2 cellular contexts compared by ENCODE assay signal in the genomic region with DNA sequence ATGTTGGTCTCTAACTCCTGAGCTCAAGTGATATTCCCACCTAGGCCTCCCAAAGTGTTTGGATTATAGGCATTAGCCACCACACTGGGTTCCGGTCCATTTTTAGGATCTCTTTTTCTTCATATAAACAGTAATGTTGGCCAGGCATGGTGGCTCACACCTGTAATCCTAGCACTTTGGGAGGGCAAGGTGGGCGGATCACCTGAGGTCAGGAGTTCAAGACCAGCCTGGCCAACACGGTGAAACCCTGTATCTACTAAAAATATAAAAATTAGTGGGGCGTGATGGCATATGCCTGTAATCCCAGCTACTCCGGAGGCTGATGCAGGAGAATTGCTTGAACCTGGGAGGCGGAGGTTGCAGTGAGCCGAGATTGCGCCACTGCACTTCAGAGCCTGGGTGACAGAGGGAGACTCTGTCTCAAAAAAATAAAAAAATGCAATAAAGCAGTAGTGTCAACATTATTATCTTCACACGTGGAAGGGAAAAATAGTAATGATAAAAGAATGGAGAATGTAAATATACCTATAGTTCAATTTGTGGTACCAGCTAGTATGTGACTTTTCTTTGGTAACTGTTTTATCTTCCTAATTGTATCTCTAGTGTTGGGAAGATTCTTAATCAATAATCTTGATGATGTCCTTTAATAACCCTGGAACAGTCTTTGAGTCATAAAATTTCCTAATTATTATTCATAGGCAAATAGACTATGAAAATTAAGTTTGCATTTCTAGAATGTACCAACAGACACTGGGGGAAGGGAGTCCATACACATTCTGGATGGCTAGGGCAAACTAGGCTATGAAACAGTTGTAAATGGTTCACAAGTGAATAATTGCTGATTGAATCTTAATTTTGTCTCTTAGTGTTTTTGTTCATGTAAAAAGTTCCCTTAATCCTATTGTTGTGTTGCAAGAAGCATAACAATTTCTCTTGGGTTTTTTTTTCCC.
TF ChIP-seq lines count a peak whose summit lies in the region.

No MANE protein-coding gene starts in this region.

TF ChIP-seq in HepG2, 621 proteins besides CTCF, POLR2A, EP300 and RAD21 (continued from another document and continues in another):
- TF ChIP-seq, protein P1, sequence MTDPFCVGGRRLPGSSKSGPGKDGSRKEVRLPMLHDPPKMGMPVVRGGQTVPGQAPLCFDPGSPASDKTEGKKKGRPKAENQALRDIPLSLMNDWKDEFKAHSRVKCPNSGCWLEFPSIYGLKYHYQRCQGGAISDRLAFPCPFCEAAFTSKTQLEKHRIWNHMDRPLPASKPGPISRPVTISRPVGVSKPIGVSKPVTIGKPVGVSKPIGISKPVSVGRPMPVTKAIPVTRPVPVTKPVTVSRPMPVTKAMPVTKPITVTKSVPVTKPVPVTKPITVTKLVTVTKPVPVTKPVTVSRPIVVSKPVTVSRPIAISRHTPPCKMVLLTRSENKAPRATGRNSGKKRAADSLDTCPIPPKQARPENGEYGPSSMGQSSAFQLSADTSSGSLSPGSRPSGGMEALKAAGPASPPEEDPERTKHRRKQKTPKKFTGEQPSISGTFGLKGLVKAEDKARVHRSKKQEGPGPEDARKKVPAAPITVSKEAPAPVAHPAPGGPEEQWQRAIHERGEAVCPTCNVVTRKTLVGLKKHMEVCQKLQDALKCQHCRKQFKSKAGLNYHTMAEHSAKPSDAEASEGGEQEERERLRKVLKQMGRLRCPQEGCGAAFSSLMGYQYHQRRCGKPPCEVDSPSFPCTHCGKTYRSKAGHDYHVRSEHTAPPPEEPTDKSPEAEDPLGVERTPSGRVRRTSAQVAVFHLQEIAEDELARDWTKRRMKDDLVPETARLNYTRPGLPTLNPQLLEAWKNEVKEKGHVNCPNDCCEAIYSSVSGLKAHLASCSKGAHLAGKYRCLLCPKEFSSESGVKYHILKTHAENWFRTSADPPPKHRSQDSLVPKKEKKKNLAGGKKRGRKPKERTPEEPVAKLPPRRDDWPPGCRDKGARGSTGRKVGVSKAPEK (CRISPR knock-in tag; IDR thresholded peaks at IDR 0.05; ENCODE audit: borderline replicate concordance) = no peak
- TF ChIP-seq, protein P2, sequence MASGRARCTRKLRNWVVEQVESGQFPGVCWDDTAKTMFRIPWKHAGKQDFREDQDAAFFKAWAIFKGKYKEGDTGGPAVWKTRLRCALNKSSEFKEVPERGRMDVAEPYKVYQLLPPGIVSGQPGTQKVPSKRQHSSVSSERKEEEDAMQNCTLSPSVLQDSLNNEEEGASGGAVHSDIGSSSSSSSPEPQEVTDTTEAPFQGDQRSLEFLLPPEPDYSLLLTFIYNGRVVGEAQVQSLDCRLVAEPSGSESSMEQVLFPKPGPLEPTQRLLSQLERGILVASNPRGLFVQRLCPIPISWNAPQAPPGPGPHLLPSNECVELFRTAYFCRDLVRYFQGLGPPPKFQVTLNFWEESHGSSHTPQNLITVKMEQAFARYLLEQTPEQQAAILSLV (CRISPR knock-in tag; IDR thresholded peaks at IDR 0.05; ENCODE audit: borderline replicate concordance) = no peak
- TF ChIP-seq ZNF83 (CRISPR knock-in tag; IDR thresholded peaks at IDR 0.05; ENCODE audit: borderline replicate concordance) = no peak
- TF ChIP-seq, protein P3, sequence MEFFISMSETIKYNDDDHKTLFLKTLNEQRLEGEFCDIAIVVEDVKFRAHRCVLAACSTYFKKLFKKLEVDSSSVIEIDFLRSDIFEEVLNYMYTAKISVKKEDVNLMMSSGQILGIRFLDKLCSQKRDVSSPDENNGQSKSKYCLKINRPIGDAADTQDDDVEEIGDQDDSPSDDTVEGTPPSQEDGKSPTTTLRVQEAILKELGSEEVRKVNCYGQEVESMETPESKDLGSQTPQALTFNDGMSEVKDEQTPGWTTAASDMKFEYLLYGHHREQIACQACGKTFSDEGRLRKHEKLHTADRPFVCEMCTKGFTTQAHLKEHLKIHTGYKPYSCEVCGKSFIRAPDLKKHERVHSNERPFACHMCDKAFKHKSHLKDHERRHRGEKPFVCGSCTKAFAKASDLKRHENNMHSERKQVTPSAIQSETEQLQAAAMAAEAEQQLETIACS (CRISPR knock-in tag; IDR thresholded peaks at IDR 0.05) = 0 out of 2 replicates have a peak, but pooled peaks have one; percentile 34
- TF ChIP-seq ZNF207 (IDR thresholded peaks at IDR 0.05; ENCODE audit: borderline replicate concordance) = no peak
- TF ChIP-seq ADNP (CRISPR knock-in tag; IDR thresholded peaks at IDR 0.05) = no peak
- TF ChIP-seq ZNF235 (CRISPR knock-in tag; IDR thresholded peaks at IDR 0.05; ENCODE audit: borderline replicate concordance) = no peak
- no peak for TF ChIP-seq RFX5 (IDR thresholded peaks at IDR 0.05; ENCODE audit: low read depth, low read length)
- TF ChIP-seq FIP1L1 (IDR thresholded peaks at IDR 0.05; ENCODE audit: borderline replicate concordance, insufficient read depth, low read depth, low read length) = no peak
- no peak for TF ChIP-seq NKX3-1 (CRISPR knock-in tag; IDR thresholded peaks at IDR 0.05)
- no peak for TF ChIP-seq ZNF558 (CRISPR knock-in tag; IDR thresholded peaks at IDR 0.05; ENCODE audit: borderline replicate concordance)
- no peak for TF ChIP-seq SRSF1 (optimal IDR thresholded peaks at IDR 0.05; ENCODE audit: low read depth, low read length)
- no peak for TF ChIP-seq ZNF747 (CRISPR knock-in tag; IDR thresholded peaks at IDR 0.05; ENCODE audit: borderline replicate concordance)
- no peak for TF ChIP-seq ZNF33B (CRISPR knock-in tag; IDR thresholded peaks at IDR 0.05)
- TF ChIP-seq ZNF879 (CRISPR knock-in tag; IDR thresholded peaks at IDR 0.05) = no peak
- no peak for TF ChIP-seq SOX5 (CRISPR knock-in tag; IDR thresholded peaks at IDR 0.05; ENCODE audit: borderline replicate concordance)
- TF ChIP-seq ISL2 (CRISPR knock-in tag; IDR thresholded peaks at IDR 0.05) = peak; percentile 65
- TF ChIP-seq, protein P4, sequence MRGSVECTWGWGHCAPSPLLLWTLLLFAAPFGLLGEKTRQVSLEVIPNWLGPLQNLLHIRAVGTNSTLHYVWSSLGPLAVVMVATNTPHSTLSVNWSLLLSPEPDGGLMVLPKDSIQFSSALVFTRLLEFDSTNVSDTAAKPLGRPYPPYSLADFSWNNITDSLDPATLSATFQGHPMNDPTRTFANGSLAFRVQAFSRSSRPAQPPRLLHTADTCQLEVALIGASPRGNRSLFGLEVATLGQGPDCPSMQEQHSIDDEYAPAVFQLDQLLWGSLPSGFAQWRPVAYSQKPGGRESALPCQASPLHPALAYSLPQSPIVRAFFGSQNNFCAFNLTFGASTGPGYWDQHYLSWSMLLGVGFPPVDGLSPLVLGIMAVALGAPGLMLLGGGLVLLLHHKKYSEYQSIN (CRISPR knock-in tag; IDR thresholded peaks at IDR 0.05; ENCODE audit: borderline replicate concordance) = no peak

TF ChIP-seq in K562, 482 proteins besides CTCF, POLR2A, EP300 and RAD21 (continued from another document):
- TF ChIP-seq, protein P5, sequence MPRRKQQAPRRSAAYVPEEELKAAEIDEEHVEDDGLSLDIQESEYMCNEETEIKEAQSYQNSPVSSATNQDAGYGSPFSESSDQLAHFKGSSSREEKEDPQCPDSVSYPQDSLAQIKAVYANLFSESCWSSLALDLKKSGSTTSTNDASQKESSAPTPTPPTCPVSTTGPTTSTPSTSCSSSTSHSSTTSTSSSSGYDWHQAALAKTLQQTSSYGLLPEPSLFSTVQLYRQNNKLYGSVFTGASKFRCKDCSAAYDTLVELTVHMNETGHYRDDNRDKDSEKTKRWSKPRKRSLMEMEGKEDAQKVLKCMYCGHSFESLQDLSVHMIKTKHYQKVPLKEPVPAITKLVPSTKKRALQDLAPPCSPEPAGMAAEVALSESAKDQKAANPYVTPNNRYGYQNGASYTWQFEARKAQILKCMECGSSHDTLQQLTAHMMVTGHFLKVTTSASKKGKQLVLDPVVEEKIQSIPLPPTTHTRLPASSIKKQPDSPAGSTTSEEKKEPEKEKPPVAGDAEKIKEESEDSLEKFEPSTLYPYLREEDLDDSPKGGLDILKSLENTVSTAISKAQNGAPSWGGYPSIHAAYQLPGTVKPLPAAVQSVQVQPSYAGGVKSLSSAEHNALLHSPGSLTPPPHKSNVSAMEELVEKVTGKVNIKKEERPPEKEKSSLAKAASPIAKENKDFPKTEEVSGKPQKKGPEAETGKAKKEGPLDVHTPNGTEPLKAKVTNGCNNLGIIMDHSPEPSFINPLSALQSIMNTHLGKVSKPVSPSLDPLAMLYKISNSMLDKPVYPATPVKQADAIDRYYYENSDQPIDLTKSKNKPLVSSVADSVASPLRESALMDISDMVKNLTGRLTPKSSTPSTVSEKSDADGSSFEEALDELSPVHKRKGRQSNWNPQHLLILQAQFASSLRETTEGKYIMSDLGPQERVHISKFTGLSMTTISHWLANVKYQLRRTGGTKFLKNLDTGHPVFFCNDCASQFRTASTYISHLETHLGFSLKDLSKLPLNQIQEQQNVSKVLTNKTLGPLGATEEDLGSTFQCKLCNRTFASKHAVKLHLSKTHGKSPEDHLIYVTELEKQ (CRISPR knock-in tag; IDR thresholded peaks at IDR 0.05) = no peak
- TF ChIP-seq NRF1 (conservative IDR thresholded peaks at IDR 0.05 in 1 of 2, IDR thresholded peaks at IDR 0.05 in 1 of 2) (no peak), SP1 (CRISPR knock-in tag; IDR thresholded peaks at IDR 0.05) (no peak), HCFC1 (IDR thresholded peaks at IDR 0.05; ENCODE audit: low read depth, low read length) (no peak), KDM1A (IDR thresholded peaks at IDR 0.05) (0 out of 4 replicates have a peak, but pooled peaks of 1 of the 2 experiments have one; percentile 20), ZNF324 (CRISPR knock-in tag; IDR thresholded peaks at IDR 0.05) (no peak), SIRT6 (IDR thresholded peaks at IDR 0.05; ENCODE audit: low read depth, low read length) (no peak), ZNF445 (CRISPR knock-in tag; IDR thresholded peaks at IDR 0.05; ENCODE audit: low read depth) (no peak), POLR2B (IDR thresholded peaks at IDR 0.05; ENCODE audit: low read depth, partially characterized antibody) (no peak), CBX5 (IDR thresholded peaks at IDR 0.05; ENCODE audit: borderline replicate concordance, low read depth) (no peak), ARID1B (IDR thresholded peaks at IDR 0.05) (0 out of 2 replicates have a peak, but pooled peaks have one; percentile 10), ZNF253 (CRISPR knock-in tag; conservative IDR thresholded peaks at IDR 0.05) (no peak), ZNF766 (CRISPR knock-in tag; conservative IDR thresholded peaks at IDR 0.05) (no peak), ZNF707 (CRISPR knock-in tag; conservative IDR thresholded peaks at IDR 0.05) (no peak), NONO (IDR thresholded peaks at IDR 0.05; ENCODE audit: low read depth in 2 of 2, low read length in 1 of 2) (no peak)
- TF ChIP-seq, protein P6, sequence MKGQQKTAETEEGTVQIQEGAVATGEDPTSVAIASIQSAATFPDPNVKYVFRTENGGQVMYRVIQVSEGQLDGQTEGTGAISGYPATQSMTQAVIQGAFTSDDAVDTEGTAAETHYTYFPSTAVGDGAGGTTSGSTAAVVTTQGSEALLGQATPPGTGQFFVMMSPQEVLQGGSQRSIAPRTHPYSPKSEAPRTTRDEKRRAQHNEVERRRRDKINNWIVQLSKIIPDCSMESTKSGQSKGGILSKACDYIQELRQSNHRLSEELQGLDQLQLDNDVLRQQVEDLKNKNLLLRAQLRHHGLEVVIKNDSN (CRISPR knock-in tag; IDR thresholded peaks at IDR 0.05) = no peak
- TF ChIP-seq, protein P7, sequence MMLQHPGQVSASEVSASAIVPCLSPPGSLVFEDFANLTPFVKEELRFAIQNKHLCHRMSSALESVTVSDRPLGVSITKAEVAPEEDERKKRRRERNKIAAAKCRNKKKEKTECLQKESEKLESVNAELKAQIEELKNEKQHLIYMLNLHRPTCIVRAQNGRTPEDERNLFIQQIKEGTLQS (IDR thresholded peaks at IDR 0.05) = no peak
- TF ChIP-seq, protein P7 (CRISPR knock-in tag; conservative IDR thresholded peaks at IDR 0.05) = no peak
- TF ChIP-seq, protein P8, sequence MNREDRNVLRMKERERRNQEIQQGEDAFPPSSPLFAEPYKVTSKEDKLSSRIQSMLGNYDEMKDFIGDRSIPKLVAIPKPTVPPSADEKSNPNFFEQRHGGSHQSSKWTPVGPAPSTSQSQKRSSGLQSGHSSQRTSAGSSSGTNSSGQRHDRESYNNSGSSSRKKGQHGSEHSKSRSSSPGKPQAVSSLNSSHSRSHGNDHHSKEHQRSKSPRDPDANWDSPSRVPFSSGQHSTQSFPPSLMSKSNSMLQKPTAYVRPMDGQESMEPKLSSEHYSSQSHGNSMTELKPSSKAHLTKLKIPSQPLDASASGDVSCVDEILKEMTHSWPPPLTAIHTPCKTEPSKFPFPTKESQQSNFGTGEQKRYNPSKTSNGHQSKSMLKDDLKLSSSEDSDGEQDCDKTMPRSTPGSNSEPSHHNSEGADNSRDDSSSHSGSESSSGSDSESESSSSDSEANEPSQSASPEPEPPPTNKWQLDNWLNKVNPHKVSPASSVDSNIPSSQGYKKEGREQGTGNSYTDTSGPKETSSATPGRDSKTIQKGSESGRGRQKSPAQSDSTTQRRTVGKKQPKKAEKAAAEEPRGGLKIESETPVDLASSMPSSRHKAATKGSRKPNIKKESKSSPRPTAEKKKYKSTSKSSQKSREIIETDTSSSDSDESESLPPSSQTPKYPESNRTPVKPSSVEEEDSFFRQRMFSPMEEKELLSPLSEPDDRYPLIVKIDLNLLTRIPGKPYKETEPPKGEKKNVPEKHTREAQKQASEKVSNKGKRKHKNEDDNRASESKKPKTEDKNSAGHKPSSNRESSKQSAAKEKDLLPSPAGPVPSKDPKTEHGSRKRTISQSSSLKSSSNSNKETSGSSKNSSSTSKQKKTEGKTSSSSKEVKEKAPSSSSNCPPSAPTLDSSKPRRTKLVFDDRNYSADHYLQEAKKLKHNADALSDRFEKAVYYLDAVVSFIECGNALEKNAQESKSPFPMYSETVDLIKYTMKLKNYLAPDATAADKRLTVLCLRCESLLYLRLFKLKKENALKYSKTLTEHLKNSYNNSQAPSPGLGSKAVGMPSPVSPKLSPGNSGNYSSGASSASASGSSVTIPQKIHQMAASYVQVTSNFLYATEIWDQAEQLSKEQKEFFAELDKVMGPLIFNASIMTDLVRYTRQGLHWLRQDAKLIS (CRISPR knock-in tag; IDR thresholded peaks at IDR 0.05) = no peak
- TF ChIP-seq, protein P9, sequence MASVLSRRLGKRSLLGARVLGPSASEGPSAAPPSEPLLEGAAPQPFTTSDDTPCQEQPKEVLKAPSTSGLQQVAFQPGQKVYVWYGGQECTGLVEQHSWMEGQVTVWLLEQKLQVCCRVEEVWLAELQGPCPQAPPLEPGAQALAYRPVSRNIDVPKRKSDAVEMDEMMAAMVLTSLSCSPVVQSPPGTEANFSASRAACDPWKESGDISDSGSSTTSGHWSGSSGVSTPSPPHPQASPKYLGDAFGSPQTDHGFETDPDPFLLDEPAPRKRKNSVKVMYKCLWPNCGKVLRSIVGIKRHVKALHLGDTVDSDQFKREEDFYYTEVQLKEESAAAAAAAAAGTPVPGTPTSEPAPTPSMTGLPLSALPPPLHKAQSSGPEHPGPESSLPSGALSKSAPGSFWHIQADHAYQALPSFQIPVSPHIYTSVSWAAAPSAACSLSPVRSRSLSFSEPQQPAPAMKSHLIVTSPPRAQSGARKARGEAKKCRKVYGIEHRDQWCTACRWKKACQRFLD (CRISPR knock-in tag; IDR thresholded peaks at IDR 0.05) = no peak
- TF ChIP-seq, protein P10, sequence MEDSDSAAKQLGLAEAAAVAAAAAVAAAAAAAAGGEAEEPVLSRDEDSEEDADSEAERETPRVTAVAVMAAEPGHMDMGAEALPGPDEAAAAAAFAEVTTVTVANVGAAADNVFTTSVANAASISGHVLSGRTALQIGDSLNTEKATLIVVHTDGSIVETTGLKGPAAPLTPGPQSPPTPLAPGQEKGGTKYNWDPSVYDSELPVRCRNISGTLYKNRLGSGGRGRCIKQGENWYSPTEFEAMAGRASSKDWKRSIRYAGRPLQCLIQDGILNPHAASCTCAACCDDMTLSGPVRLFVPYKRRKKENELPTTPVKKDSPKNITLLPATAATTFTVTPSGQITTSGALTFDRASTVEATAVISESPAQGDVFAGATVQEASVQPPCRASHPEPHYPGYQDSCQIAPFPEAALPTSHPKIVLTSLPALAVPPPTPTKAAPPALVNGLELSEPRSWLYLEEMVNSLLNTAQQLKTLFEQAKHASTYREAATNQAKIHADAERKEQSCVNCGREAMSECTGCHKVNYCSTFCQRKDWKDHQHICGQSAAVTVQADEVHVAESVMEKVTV (CRISPR knock-in tag; IDR thresholded peaks at IDR 0.05) = no peak
